Comparison of ENCODE assay signal across 1 cellular context in the genomic region with DNA sequence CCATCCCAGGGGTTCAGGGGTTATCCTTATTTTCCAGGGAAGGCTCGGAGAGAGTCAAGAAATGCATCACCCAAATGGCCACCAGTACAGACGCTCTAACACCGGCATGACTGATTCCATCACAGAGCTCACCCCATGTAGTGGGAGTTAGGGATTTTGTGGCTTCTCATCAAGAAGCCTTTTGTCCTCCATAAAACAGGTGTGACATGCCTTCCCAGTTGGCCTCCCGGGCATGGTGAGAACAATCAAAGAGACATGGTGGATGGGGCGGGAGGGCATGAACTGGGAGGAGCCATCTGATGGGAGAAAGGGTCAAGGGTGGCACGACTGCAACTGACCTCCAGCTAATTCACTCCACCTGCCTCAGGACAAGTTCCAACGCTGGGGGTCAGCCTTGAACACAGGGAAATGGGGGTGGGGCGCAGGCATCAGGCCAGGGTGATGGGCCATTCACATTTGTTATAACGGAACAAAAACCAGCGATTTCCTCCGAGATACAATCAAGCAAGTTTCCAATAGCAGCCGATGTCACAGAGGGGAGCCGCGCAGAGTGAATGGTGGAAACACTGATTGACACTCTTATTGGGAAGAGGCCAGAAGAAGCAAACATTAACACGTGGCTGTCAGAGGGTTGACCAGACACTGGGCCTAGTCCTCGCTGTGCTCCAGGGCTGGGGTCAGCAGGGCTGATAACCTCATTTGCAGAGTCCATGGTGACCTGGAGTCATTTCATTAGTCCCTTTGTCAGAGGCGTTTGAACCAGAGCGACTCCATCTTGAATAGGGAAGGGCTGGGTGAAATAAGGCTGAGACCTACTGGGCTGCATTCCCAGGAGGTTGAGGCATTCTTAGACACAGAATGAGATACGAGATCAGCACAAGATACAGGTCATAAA.
TF ChIP-seq lines count a peak whose summit lies in the region.

No MANE protein-coding gene starts in this region.

TF ChIP-seq in K562, 482 proteins besides CTCF, POLR2A, EP300 and RAD21 (continued from another document and continues in another):
- TF ChIP-seq C11orf30 (IDR thresholded peaks at IDR 0.05; ENCODE audit: low read depth) (no peak), ZNF354B (CRISPR knock-in tag; IDR thresholded peaks at IDR 0.05) (peak; percentile 40; the same call in 1 of the 2 replicates), PTTG1 (tag; IDR thresholded peaks at IDR 0.05; ENCODE audit: low read depth) (peak; percentile 90), PTRF (tag; IDR thresholded peaks at IDR 0.05) (peak; percentile 88), PYGO2 (tag; IDR thresholded peaks at IDR 0.05) (0 out of 2 replicates have a peak, but pooled peaks have one; percentile 57), SNIP1 (IDR thresholded peaks at IDR 0.05; ENCODE audit: low read depth) (no peak), IFI16 (CRISPR knock-in tag; IDR thresholded peaks at IDR 0.05) (no peak), ZNF584 (CRISPR knock-in tag; IDR thresholded peaks at IDR 0.05; ENCODE audit: low read depth) (peak; percentile 93), NR2C1 (IDR thresholded peaks at IDR 0.05) (no peak), NR2C1 (tag; IDR thresholded peaks at IDR 0.05) (peak; percentile 82), TAF7 (tag; IDR thresholded peaks at IDR 0.05) (0 out of 2 replicates have a peak, but pooled peaks have one; percentile 50), NR4A1 (CRISPR knock-in tag; IDR thresholded peaks at IDR 0.05) (no peak), NR4A1 (tag; IDR thresholded peaks at IDR 0.05) (peak; percentile 95), ERF (CRISPR knock-in tag; IDR thresholded peaks at IDR 0.05) (0 out of 2 replicates have a peak, but pooled peaks have one; percentile 72), DDX20 (tag; IDR thresholded peaks at IDR 0.05; ENCODE audit: low read depth) (peak; percentile 84), POLR2G (IDR thresholded peaks at IDR 0.05; ENCODE audit: low read depth, low read length) (no peak), NFE2L1 (tag; IDR thresholded peaks at IDR 0.05; ENCODE audit: borderline replicate concordance, low read depth) (no peak), ESRRB (CRISPR knock-in tag; IDR thresholded peaks at IDR 0.05; ENCODE audit: borderline replicate concordance) (0 out of 2 replicates have a peak, but pooled peaks have one; percentile 24), ILK (tag; IDR thresholded peaks at IDR 0.05; ENCODE audit: borderline replicate concordance, low read depth) (peak; percentile 52; the same call in 1 of the 2 replicates), ZNF589 (CRISPR knock-in tag; IDR thresholded peaks at IDR 0.05; ENCODE audit: low read depth) (peak; percentile 75; the same call in 1 of the 2 replicates), L3MBTL2 (IDR thresholded peaks at IDR 0.05) (0 out of 2 replicates have a peak, but pooled peaks have one; percentile 23), MTF1 (CRISPR knock-in tag; IDR thresholded peaks at IDR 0.05; ENCODE audit: borderline replicate concordance) (0 out of 2 replicates have a peak, but pooled peaks have one; percentile 21), OTX1 (CRISPR knock-in tag; IDR thresholded peaks at IDR 0.05) (0 out of 2 replicates have a peak, but pooled peaks have one; percentile 11), NUFIP1 (IDR thresholded peaks at IDR 0.05; ENCODE audit: partially characterized antibody) (no peak), E2F3 (CRISPR knock-in tag; IDR thresholded peaks at IDR 0.05) (0 out of 2 replicates have a peak, but pooled peaks have one; percentile 54), HMGN3 (IDR thresholded peaks at IDR 0.05; ENCODE audit: borderline replicate concordance, extremely low read depth, insufficient read length, low read depth, low read length) (no peak), PHTF2 (CRISPR knock-in tag; IDR thresholded peaks at IDR 0.05) (0 out of 2 replicates have a peak, but pooled peaks have one; percentile 55), ZNF311 (CRISPR knock-in tag; IDR thresholded peaks at IDR 0.05) (peak; percentile 82; the same call in 1 of the 2 replicates), ZNF583 (CRISPR knock-in tag; IDR thresholded peaks at IDR 0.05) (peak; percentile 74; the same call in 1 of the 2 replicates), CXXC5 (CRISPR knock-in tag; IDR thresholded peaks at IDR 0.05) (peak; percentile 39; the same call in 1 of the 2 replicates)
- TF ChIP-seq, protein P1, sequence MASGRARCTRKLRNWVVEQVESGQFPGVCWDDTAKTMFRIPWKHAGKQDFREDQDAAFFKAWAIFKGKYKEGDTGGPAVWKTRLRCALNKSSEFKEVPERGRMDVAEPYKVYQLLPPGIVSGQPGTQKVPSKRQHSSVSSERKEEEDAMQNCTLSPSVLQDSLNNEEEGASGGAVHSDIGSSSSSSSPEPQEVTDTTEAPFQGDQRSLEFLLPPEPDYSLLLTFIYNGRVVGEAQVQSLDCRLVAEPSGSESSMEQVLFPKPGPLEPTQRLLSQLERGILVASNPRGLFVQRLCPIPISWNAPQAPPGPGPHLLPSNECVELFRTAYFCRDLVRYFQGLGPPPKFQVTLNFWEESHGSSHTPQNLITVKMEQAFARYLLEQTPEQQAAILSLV (tag; IDR thresholded peaks at IDR 0.05): peak; percentile 71
- TF ChIP-seq, protein P2, sequence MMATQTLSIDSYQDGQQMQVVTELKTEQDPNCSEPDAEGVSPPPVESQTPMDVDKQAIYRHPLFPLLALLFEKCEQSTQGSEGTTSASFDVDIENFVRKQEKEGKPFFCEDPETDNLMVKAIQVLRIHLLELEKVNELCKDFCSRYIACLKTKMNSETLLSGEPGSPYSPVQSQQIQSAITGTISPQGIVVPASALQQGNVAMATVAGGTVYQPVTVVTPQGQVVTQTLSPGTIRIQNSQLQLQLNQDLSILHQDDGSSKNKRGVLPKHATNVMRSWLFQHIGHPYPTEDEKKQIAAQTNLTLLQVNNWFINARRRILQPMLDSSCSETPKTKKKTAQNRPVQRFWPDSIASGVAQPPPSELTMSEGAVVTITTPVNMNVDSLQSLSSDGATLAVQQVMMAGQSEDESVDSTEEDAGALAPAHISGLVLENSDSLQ (IDR thresholded peaks at IDR 0.05): peak; percentile 45; the same call in 1 of the 2 replicates
- TF ChIP-seq, protein P3, sequence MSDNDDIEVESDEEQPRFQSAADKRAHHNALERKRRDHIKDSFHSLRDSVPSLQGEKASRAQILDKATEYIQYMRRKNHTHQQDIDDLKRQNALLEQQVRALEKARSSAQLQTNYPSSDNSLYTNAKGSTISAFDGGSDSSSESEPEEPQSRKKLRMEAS (CRISPR knock-in tag; IDR thresholded peaks at IDR 0.05): peak; percentile 39
- TF ChIP-seq, protein P4, sequence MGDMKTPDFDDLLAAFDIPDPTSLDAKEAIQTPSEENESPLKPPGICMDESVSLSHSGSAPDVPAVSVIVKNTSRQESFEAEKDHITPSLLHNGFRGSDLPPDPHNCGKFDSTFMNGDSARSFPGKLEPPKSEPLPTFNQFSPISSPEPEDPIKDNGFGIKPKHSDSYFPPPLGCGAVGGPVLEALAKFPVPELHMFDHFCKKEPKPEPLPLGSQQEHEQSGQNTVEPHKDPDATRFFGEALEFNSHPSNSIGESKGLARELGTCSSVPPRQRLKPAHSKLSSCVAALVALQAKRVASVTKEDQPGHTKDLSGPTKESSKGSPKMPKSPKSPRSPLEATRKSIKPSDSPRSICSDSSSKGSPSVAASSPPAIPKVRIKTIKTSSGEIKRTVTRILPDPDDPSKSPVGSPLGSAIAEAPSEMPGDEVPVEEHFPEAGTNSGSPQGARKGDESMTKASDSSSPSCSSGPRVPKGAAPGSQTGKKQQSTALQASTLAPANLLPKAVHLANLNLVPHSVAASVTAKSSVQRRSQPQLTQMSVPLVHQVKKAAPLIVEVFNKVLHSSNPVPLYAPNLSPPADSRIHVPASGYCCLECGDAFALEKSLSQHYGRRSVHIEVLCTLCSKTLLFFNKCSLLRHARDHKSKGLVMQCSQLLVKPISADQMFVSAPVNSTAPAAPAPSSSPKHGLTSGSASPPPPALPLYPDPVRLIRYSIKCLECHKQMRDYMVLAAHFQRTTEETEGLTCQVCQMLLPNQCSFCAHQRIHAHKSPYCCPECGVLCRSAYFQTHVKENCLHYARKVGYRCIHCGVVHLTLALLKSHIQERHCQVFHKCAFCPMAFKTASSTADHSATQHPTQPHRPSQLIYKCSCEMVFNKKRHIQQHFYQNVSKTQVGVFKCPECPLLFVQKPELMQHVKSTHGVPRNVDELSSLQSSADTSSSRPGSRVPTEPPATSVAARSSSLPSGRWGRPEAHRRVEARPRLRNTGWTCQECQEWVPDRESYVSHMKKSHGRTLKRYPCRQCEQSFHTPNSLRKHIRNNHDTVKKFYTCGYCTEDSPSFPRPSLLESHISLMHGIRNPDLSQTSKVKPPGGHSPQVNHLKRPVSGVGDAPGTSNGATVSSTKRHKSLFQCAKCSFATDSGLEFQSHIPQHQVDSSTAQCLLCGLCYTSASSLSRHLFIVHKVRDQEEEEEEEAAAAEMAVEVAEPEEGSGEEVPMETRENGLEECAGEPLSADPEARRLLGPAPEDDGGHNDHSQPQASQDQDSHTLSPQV (IDR thresholded peaks at IDR 0.05): peak; percentile 97
- TF ChIP-seq, protein P5, sequence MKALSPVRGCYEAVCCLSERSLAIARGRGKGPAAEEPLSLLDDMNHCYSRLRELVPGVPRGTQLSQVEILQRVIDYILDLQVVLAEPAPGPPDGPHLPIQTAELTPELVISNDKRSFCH (CRISPR knock-in tag; IDR thresholded peaks at IDR 0.05): no peak
- TF ChIP-seq, protein P5 (tag; IDR thresholded peaks at IDR 0.05): peak; percentile 96
- TF ChIP-seq, protein P6, sequence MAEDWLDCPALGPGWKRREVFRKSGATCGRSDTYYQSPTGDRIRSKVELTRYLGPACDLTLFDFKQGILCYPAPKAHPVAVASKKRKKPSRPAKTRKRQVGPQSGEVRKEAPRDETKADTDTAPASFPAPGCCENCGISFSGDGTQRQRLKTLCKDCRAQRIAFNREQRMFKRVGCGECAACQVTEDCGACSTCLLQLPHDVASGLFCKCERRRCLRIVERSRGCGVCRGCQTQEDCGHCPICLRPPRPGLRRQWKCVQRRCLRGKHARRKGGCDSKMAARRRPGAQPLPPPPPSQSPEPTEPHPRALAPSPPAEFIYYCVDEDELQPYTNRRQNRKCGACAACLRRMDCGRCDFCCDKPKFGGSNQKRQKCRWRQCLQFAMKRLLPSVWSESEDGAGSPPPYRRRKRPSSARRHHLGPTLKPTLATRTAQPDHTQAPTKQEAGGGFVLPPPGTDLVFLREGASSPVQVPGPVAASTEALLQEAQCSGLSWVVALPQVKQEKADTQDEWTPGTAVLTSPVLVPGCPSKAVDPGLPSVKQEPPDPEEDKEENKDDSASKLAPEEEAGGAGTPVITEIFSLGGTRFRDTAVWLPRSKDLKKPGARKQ (CRISPR knock-in tag; IDR thresholded peaks at IDR 0.05): no peak
- TF ChIP-seq, protein P7, sequence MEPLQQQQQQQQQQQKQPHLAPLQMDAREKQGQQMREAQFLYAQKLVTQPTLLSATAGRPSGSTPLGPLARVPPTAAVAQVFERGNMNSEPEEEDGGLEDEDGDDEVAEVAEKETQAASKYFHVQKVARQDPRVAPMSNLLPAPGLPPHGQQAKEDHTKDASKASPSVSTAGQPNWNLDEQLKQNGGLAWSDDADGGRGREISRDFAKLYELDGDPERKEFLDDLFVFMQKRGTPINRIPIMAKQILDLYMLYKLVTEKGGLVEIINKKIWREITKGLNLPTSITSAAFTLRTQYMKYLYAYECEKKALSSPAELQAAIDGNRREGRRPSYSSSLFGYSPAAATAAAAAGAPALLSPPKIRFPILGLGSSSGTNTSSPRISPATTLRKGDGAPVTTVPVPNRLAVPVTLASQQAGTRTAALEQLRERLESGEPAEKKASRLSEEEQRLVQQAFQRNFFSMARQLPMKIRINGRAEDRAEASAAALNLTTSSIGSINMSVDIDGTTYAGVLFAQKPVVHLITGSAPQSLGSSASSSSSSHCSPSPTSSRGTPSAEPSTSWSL (CRISPR knock-in tag; IDR thresholded peaks at IDR 0.05; ENCODE audit: borderline replicate concordance): no peak
- TF ChIP-seq, protein P8, sequence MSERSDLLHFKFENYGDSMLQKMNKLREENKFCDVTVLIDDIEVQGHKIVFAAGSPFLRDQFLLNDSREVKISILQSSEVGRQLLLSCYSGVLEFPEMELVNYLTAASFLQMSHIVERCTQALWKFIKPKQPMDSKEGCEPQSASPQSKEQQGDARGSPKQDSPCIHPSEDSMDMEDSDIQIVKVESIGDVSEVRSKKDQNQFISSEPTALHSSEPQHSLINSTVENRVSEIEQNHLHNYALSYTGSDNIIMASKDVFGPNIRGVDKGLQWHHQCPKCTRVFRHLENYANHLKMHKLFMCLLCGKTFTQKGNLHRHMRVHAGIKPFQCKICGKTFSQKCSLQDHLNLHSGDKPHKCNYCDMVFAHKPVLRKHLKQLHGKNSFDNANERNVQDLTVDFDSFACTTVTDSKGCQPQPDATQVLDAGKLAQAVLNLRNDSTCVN (CRISPR knock-in tag; IDR thresholded peaks at IDR 0.05): peak; percentile 51; the same call in 1 of the 2 replicates
- TF ChIP-seq, protein P9, sequence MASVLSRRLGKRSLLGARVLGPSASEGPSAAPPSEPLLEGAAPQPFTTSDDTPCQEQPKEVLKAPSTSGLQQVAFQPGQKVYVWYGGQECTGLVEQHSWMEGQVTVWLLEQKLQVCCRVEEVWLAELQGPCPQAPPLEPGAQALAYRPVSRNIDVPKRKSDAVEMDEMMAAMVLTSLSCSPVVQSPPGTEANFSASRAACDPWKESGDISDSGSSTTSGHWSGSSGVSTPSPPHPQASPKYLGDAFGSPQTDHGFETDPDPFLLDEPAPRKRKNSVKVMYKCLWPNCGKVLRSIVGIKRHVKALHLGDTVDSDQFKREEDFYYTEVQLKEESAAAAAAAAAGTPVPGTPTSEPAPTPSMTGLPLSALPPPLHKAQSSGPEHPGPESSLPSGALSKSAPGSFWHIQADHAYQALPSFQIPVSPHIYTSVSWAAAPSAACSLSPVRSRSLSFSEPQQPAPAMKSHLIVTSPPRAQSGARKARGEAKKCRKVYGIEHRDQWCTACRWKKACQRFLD (CRISPR knock-in tag; IDR thresholded peaks at IDR 0.05): peak; percentile 86
